In the genomic region with DNA sequence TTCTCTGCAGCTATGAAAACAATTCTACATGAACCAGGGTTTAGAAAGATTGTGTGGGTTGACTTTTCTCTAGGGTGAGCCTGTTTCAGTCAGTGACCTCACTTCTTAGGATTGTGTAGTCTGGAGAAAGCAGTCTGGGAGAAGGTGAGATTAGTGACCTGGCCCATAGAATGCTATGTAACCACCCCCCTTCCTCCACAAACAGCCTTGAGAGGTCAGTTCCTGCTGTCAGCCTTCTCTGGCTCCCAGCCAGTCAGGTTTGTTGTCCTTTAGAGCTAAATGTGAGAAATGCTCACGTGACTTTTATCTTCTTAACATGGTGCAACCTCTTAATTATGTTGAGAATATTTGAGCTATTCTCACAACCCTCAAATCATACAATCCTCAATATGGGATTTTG, we compare ENCODE assay signal across 16 cellular contexts.
DNase-seq lines count a peak whose midpoint lies in the region; ATAC-seq lines count a peak whose summit lies in the region.
"Had no signal": no experiment of that assay in that cellular context is flagged by ENCODE, and none has a peak within 500 bp of the region (broad histone marks: within the 10 kb centered on the region; RNA-seq: fewer than 3 reads in every experiment).

No MANE protein-coding gene starts in this region.

- no peak overlapping the region for H3K18ac ChIP-seq in trophoblast cell (ENCODE audit: low read length)

- DNase-seq in DMS53 (lab: John Stamatoyannopoulos, UW): peak; percentile 28
- no peak for DNase-seq in DMS53 treated with DMSO at 0.1 percent for 48 hours (lab: John Stamatoyannopoulos, UW; ENCODE audit: unreplicated experiment)
- DNase-seq in NCI-H510A (lab: John Stamatoyannopoulos, UW): peak; percentile 6
- peak; percentile 67 for DNase-seq in glomerular visceral epithelial cell (ENCODE audit: extremely low spot score)
- DNase-seq in trophoblast cell: peak; percentile 7 to 24
- DNase-seq in left lobe of liver (ENCODE audit: low spot score): no peak
- DNase-seq in DMS 273 (lab: John Stamatoyannopoulos, UW; ENCODE audit: unreplicated experiment): no peak
- no peak for DNase-seq in SW480 (ENCODE audit: low spot score)
- DNase-seq: 8988T; activated CD4-positive, alpha-beta T cell treated with anti-CD3 and anti-CD28 coated beads for 4 hours; activated T-cell treated with anti-CD3 and anti-CD28 coated beads, Interleukin-2, amount 50 U/mL, for 48 hours; anterior cingulate cortex; nephron progenitor cell; spleen; T-helper 17 cell had no signal

- no peak overlapping the region for H3K4me2 ChIP-seq in trophoblast cell (ENCODE audit: low read length)

- H3K4ac ChIP-seq in trophoblast cell (ENCODE audit: low read depth, low read length): no peak overlapping the region

- no peak for ATAC-seq in left lobe of liver
- ATAC-seq: Panc1, T-helper 17 cell had no signal

- H4K91ac ChIP-seq in trophoblast cell (ENCODE audit: low read depth, low read length): no peak overlapping the region

- H3K23ac ChIP-seq in trophoblast cell (ENCODE audit: low read length): no peak overlapping the region

- no peak overlapping the region for H4K8ac ChIP-seq in trophoblast cell (ENCODE audit: low read depth, low read length)

- H2AK5ac ChIP-seq in trophoblast cell (ENCODE audit: low read length): no peak overlapping the region

- no peak overlapping the region for H2BK5ac ChIP-seq in trophoblast cell (ENCODE audit: low read depth, low read length, poor library complexity)

- H2AFZ ChIP-seq in trophoblast cell (ENCODE audit: insufficient read depth, low read length, poor library complexity): no peak overlapping the region

- H4K12ac ChIP-seq in trophoblast cell (ENCODE audit: low read depth, low read length): no peak overlapping the region

- no peaks in the 10 kb centered on the region for H3K27me3 ChIP-seq in trophoblast cell (ENCODE audit: insufficient read depth, low read length)
- H3K27me3 ChIP-seq: spleen had no signal

- H2BK12ac ChIP-seq in trophoblast cell (ENCODE audit: low read length): no peak overlapping the region

- no peaks in the 10 kb centered on the region for H3K9me3 ChIP-seq in trophoblast cell (ENCODE audit: insufficient read depth, low read depth, low read length)
- H3K9me3 ChIP-seq: spleen had no signal

- no CpG with 5 or more reads among the region's 1 CpG for WGBS in trophoblast cell (ENCODE audit: extremely low coverage, insufficient coverage, insufficient read length)

- H3K79me2 ChIP-seq in trophoblast cell (ENCODE audit: control insufficient read depth, insufficient read depth, low read length, poor library complexity): no peaks in the 10 kb centered on the region

- H3K4me3 ChIP-seq in trophoblast cell (ENCODE audit: low read depth, low read length): no peak overlapping the region
- H3K4me3 ChIP-seq: spleen had no signal

- H3K9ac ChIP-seq in trophoblast cell (ENCODE audit: low read length): no peak overlapping the region

- no peaks in the 10 kb centered on the region for H3K36me3 ChIP-seq in trophoblast cell (ENCODE audit: control insufficient read depth in 1 of 2, insufficient read depth in 2 of 2, low read length in 2 of 2)
- H3K36me3 ChIP-seq: spleen had no signal

- H3K14ac ChIP-seq in trophoblast cell (ENCODE audit: low read length): no peak overlapping the region

- H3K79me1 ChIP-seq in trophoblast cell (ENCODE audit: low read length): no peaks in the 10 kb centered on the region

- no peaks in the 10 kb centered on the region for H3K4me1 ChIP-seq in trophoblast cell (ENCODE audit: control insufficient read depth in 1 of 2, insufficient read depth in 2 of 2, low read length in 2 of 2)
- H3K4me1 ChIP-seq: spleen had no signal

- peak overlapping the region; percentile 61 for H3K27ac ChIP-seq in trophoblast cell (ENCODE audit: low read depth, low read length)
- H3K27ac ChIP-seq: spleen had no signal

- no peak overlapping the region for H2BK120ac ChIP-seq in trophoblast cell (ENCODE audit: insufficient read depth, low read length, poor library complexity)

Comparison
In these comparisons a context has a peak if more than half of its experiments do, and no peak if none do; other contexts are left out.
1. DNase-seq: peak in DMS53 (single experiment), NCI-H510A (single experiment), glomerular visceral epithelial cell (single experiment) and trophoblast cell (2 of 2); none in DMS53 treated with DMSO at 0.1 percent for 48 hours (single experiment), left lobe of liver (single experiment), DMS 273 (single experiment) and SW480 (single experiment).